In the genomic region with DNA sequence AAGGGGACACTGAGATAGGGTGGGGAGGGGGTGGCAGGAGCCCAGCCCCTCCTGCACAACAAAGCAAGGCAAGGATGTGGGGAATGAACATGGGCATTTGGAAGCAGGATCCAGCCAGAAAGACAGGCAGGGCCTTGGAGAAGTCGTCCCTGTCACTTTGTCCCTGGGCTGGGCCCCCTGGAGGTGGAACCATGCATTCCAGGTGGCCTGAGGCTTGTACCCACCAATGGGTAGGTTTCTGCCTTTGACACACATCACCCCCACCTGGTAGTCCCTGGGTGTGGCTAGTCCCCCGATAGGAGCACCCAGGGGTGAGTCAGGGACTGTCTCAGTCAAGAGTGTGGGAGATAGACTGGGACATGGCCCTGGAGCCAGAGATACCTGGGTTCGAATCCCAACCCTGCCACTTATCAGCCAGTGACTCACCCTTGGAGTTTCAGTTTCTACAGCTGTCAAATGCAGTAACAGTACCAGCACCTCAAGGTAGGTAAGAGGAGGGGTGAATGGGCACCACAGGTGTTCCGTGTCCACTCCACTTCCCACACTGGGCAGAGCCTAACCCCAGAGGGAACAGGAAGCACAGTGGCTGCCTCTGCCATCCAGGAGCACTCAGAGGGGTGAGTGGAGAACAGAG, we compare ENCODE assay signal across 1 cellular context.
A peak's percentile ranks its signal among the peaks of the same experiment; 100 is the strongest.
TF ChIP-seq lines count a peak whose summit lies in the region.

No MANE protein-coding gene starts in this region.

TF ChIP-seq in GM12878, 131 proteins besides CTCF, POLR2A, EP300 and RAD21:
- peak; percentile 29; the same call in 1 of the 2 replicates for TF ChIP-seq EED (IDR thresholded peaks at IDR 0.05; ENCODE audit: low read depth)
- TF ChIP-seq, protein P1, sequence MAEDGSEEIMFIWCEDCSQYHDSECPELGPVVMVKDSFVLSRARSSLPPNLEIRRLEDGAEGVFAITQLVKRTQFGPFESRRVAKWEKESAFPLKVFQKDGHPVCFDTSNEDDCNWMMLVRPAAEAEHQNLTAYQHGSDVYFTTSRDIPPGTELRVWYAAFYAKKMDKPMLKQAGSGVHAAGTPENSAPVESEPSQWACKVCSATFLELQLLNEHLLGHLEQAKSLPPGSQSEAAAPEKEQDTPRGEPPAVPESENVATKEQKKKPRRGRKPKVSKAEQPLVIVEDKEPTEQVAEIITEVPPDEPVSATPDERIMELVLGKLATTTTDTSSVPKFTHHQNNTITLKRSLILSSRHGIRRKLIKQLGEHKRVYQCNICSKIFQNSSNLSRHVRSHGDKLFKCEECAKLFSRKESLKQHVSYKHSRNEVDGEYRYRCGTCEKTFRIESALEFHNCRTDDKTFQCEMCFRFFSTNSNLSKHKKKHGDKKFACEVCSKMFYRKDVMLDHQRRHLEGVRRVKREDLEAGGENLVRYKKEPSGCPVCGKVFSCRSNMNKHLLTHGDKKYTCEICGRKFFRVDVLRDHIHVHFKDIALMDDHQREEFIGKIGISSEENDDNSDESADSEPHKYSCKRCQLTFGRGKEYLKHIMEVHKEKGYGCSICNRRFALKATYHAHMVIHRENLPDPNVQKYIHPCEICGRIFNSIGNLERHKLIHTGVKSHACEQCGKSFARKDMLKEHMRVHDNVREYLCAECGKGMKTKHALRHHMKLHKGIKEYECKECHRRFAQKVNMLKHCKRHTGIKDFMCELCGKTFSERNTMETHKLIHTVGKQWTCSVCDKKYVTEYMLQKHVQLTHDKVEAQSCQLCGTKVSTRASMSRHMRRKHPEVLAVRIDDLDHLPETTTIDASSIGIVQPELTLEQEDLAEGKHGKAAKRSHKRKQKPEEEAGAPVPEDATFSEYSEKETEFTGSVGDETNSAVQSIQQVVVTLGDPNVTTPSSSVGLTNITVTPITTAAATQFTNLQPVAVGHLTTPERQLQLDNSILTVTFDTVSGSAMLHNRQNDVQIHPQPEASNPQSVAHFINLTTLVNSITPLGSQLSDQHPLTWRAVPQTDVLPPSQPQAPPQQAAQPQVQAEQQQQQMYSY (CRISPR knock-in tag; IDR thresholded peaks at IDR 0.05), result no peak
- peak; percentile 21; the same call in 1 of the 2 replicates for TF ChIP-seq IKZF1 (conservative IDR thresholded peaks at IDR 0.05)
- TF ChIP-seq, protein P2, sequence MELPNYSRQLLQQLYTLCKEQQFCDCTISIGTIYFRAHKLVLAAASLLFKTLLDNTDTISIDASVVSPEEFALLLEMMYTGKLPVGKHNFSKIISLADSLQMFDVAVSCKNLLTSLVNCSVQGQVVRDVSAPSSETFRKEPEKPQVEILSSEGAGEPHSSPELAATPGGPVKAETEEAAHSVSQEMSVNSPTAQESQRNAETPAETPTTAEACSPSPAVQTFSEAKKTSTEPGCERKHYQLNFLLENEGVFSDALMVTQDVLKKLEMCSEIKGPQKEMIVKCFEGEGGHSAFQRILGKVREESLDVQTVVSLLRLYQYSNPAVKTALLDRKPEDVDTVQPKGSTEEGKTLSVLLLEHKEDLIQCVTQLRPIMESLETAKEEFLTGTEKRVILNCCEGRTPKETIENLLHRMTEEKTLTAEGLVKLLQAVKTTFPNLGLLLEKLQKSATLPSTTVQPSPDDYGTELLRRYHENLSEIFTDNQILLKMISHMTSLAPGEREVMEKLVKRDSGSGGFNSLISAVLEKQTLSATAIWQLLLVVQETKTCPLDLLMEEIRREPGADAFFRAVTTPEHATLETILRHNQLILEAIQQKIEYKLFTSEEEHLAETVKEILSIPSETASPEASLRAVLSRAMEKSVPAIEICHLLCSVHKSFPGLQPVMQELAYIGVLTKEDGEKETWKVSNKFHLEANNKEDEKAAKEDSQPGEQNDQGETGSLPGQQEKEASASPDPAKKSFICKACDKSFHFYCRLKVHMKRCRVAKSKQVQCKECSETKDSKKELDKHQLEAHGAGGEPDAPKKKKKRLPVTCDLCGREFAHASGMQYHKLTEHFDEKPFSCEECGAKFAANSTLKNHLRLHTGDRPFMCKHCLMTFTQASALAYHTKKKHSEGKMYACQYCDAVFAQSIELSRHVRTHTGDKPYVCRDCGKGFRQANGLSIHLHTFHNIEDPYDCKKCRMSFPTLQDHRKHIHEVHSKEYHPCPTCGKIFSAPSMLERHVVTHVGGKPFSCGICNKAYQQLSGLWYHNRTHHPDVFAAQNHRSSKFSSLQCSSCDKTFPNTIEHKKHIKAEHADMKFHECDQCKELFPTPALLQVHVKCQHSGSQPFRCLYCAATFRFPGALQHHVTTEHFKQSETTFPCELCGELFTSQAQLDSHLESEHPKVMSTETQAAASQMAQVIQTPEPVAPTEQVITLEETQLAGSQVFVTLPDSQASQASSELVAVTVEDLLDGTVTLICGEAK (IDR thresholded peaks at IDR 0.05; ENCODE audit: borderline replicate concordance), result no peak
- TF ChIP-seq BCL11A (IDR thresholded peaks at IDR 0.05; ENCODE audit: low read depth, low read length), result no peak
- no peak for TF ChIP-seq IKZF2 (IDR thresholded peaks at IDR 0.05)
- TF ChIP-seq, protein P3, sequence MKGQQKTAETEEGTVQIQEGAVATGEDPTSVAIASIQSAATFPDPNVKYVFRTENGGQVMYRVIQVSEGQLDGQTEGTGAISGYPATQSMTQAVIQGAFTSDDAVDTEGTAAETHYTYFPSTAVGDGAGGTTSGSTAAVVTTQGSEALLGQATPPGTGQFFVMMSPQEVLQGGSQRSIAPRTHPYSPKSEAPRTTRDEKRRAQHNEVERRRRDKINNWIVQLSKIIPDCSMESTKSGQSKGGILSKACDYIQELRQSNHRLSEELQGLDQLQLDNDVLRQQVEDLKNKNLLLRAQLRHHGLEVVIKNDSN (IDR thresholded peaks at IDR 0.05; ENCODE audit: borderline replicate concordance, extremely low read length, insufficient read depth, low read depth, low read length), result no peak
- TF ChIP-seq NFIC (IDR thresholded peaks at IDR 0.05; ENCODE audit: low read depth, low read length), result no peak
